2 cellular contexts compared by ENCODE assay signal in genomic region chr10:100638969-100639368, GRCh38.
A peak's percentile ranks its signal among the peaks of the same experiment; 100 is the strongest.
TF ChIP-seq lines count a peak whose summit lies in the region.
"Not testable (repeated sequence)": the region's sequence is repeated elsewhere in the genome, so short reads cannot be mapped to it uniquely, and the experiment has no call there.

No MANE protein-coding gene starts in this region.

TF ChIP-seq in HEK293, 187 proteins besides CTCF, POLR2A, EP300 and RAD21:
- TF ChIP-seq ZNF629 (tag by site-specific recombination; IDR thresholded peaks at IDR 0.05) (0 out of 2 replicates have a peak, but pooled peaks have one; percentile 28), HIC1 (tag by site-specific recombination; IDR thresholded peaks at IDR 0.05) (peak; percentile 79), GFI1B (tag by site-specific recombination; IDR thresholded peaks at IDR 0.05) (peak; percentile 77), ZIC2 (tag by site-specific recombination; IDR thresholded peaks at IDR 0.05) (0 out of 2 replicates have a peak, but pooled peaks have one; percentile 19), ZNF18 (tag by site-specific recombination; IDR thresholded peaks at IDR 0.05) (0 out of 2 replicates have a peak, but pooled peaks have one; percentile 31)

TF ChIP-seq in K562, 482 proteins besides CTCF, POLR2A, EP300 and RAD21:
- TF ChIP-seq ATF3 (IDR thresholded peaks at IDR 0.05) (peak; percentile 30; the same call in 1 of the 2 replicates), KDM1A (IDR thresholded peaks at IDR 0.05) (peak; percentile 52 to 59; a peak in 3 of 4 replicates), FOSL1 (tag; conservative IDR thresholded peaks at IDR 0.05) (0 out of 2 replicates have a peak, but pooled peaks have one; percentile 14)
- TF ChIP-seq ATF3 (CRISPR knock-in tag; conservative IDR thresholded peaks at IDR 0.05), result not testable (repeated sequence)
